In genomic region chr9:92115977-92116285, GRCh38 we compare ENCODE assay signal across 8 cellular contexts. TPM values are rescaled to one million over a fixed set of nuclear protein-coding genes. Genes with fewer than 3 reads are reported as not detected.
DNase-seq lines count a peak whose midpoint lies in the region; ATAC-seq and TF ChIP-seq lines count a peak whose summit lies in the region.

No MANE protein-coding gene starts in this region.

- TF ChIP-seq CTCF in H9 (conservative IDR thresholded peaks at IDR 0.05) (no peak), fibroblast of the aortic adventitia (IDR thresholded peaks at IDR 0.05; ENCODE audit: insufficient read depth, low read length) (no peak)

- H3K4me1 ChIP-seq in H9 (ENCODE audit: insufficient read depth, low read length) (no peaks in the 10 kb centered on the region), mesendoderm (ENCODE audit: control insufficient read depth, low read depth, low read length) (no peaks in the 10 kb centered on the region)

- H2BK5ac ChIP-seq in H9 (ENCODE audit: insufficient read length, low read length) (no peak overlapping the region), mesendoderm (ENCODE audit: low read length) (no peak overlapping the region)

- H3K18ac ChIP-seq in H9 (ENCODE audit: insufficient read length, low read depth, low read length): no peak overlapping the region
- no peak overlapping the region for H3K18ac ChIP-seq in mesendoderm (ENCODE audit: low read length)

- no peak for ATAC-seq in GM19467 (IDR thresholded peaks at IDR 0.05; ENCODE audit: unreplicated experiment)

- no peak overlapping the region for H4K5ac ChIP-seq in H9 (ENCODE audit: insufficient read length, low read depth, low read length)
- H4K5ac ChIP-seq in mesendoderm (ENCODE audit: low read length): no peak overlapping the region

- H3K79me1 ChIP-seq in H9 (ENCODE audit: insufficient read depth, low read depth, low read length, poor library complexity, severe bottlenecking) (no peaks in the 10 kb centered on the region), mesendoderm (ENCODE audit: low read length) (peaks cover 3% of the 10 kb centered on the region)

- peaks cover 7 to 20% (median 16%) of the 10 kb centered on the region in 3 experiments; a peak in 6 of 7 replicates for H3K36me3 Mint-ChIP-seq in H9 (ENCODE audit: insufficient read depth in 1 of 3, low read depth in 3 of 3)

- H3K4me3 ChIP-seq in SK-N-MC (peak overlapping the region; percentile 90), fibroblast of the aortic adventitia (ENCODE audit: low read depth, low read length) (peak overlapping the region; percentile 80), skin epidermis (peak overlapping the region; percentile 61 to 96 (median 79)), mesendoderm (ENCODE audit: low read length) (no peak overlapping the region)

- peaks cover 8% of the 10 kb centered on the region; the same call in 1 of the 2 replicates for H3K79me2 ChIP-seq in H9 (ENCODE audit: insufficient read depth, low read length)
- peaks cover 19% of the 10 kb centered on the region for H3K79me2 ChIP-seq in mesendoderm (ENCODE audit: control insufficient read depth, insufficient read depth, low read length)

- no peak overlapping the region for H2AK5ac ChIP-seq in H9 (ENCODE audit: insufficient read length, low read length)
- H2AK5ac ChIP-seq in mesendoderm (ENCODE audit: low read length): no peak overlapping the region

- H3K56ac ChIP-seq in H9 (ENCODE audit: insufficient read length, low read depth, low read length) (no peak overlapping the region), mesendoderm (ENCODE audit: low read length) (no peak overlapping the region)

- no peak overlapping the region for H3K9ac ChIP-seq in H9 (ENCODE audit: extremely low read depth, insufficient read length, low read length)
- H3K9ac ChIP-seq in SK-N-MC (ENCODE audit: insufficient read length): peak overlapping the region; percentile 83
- no peak overlapping the region for H3K9ac ChIP-seq in mesendoderm (ENCODE audit: low read length)

- no peaks in the 10 kb centered on the region; the same call in 1 of the 2 replicates for H3K27me3 ChIP-seq in H9 (ENCODE audit: insufficient read depth, low read length)
- no peaks in the 10 kb centered on the region for H3K27me3 ChIP-seq in mesendoderm (ENCODE audit: insufficient read depth, low read length, poor library complexity)

- H3K4me1 Mint-ChIP-seq in H9: peaks cover 0 to 2% of the 10 kb centered on the region in 2 experiments; a peak in 1 of 4 replicates

- no peaks in the 10 kb centered on the region; a peak in 1 of 5 replicates for H3K9me3 Mint-ChIP-seq in H9

- H4K8ac ChIP-seq in H9 (replicated peaks; ENCODE audit: insufficient read length, low read depth, low read length) (no peak overlapping the region), mesendoderm (ENCODE audit: low read depth, low read length) (no peak overlapping the region)

- no peak overlapping the region for H2BK12ac ChIP-seq in H9 (ENCODE audit: insufficient read length, low read depth, low read length)

- H3K4me3 Mint-ChIP-seq in H9: peak overlapping the region; percentile 98

- no peak overlapping the region for H3T11ph ChIP-seq in H9 (ENCODE audit: low read length)

- H4K91ac ChIP-seq in H9 (ENCODE audit: insufficient read length, low read depth, low read length): no peak overlapping the region

- H2AFZ ChIP-seq in H9 (ENCODE audit: low read length): no peak overlapping the region

- peaks cover 5% of the 10 kb centered on the region for H3K23me2 ChIP-seq in H9 (ENCODE audit: insufficient read length, low read depth, low read length, poor library complexity, severe bottlenecking)

- H3K27ac ChIP-seq in H9 (ENCODE audit: insufficient read length, low read depth, low read length): no peak overlapping the region
- no peak overlapping the region for H3K27ac ChIP-seq in SK-N-MC
- peak overlapping the region; percentile 27 to 96 (median 90) for H3K27ac ChIP-seq in skin epidermis
- H3K27ac ChIP-seq in mesendoderm (ENCODE audit: low read depth, low read length): no peak overlapping the region

- H2BK20ac ChIP-seq in H9 (ENCODE audit: low read depth, low read length, poor library complexity, severe bottlenecking): no peak overlapping the region

- peak overlapping the region in 1 of 3 experiments; percentile 100; a peak in 1 of 7 replicates for H3K27ac Mint-ChIP-seq in H9

- DNase-seq in H9 (no peak), SK-N-MC (ENCODE audit: low read depth, low spot score) (no peak), fibroblast of the aortic adventitia (ENCODE audit: low read depth) (no peak), NCI-H345 treated with DMSO at 0.1 percent for 48 hours (lab: John Stamatoyannopoulos, UW; ENCODE audit: unreplicated experiment) (no peak), mesendoderm (no peak)
- no peak for DNase-seq in activated CD4-positive, alpha-beta T cell treated with anti-CD3 and anti-CD28 coated beads for 48 hours

- WGBS in H9 (ENCODE audit: extremely low coverage, insufficient read length, low lambda C conversion rate): no CpG with 5 or more reads among the region's 4 CpGs
- no CpG with 5 or more reads among the region's 4 CpGs for WGBS in mesendoderm (ENCODE audit: extremely low coverage, insufficient coverage, low lambda C conversion rate)

- no peaks in the 10 kb centered on the region for H4K20me1 ChIP-seq in H9 (ENCODE audit: control insufficient read depth, insufficient read depth, insufficient read length)

- H3K4me2 ChIP-seq in H9 (ENCODE audit: insufficient read depth, insufficient read length, low read length): peak overlapping the region; percentile 89
- H3K4me2 ChIP-seq in mesendoderm (ENCODE audit: low read length): no peak overlapping the region

- H2BK120ac ChIP-seq in H9 (ENCODE audit: low read depth, low read length, poor library complexity, severe bottlenecking) (no peak overlapping the region), mesendoderm (ENCODE audit: low read depth, low read length) (no peak overlapping the region)

- no peak overlapping the region for H3K4ac ChIP-seq in H9 (ENCODE audit: low read depth, low read length)
- no peak overlapping the region for H3K4ac ChIP-seq in mesendoderm (ENCODE audit: low read depth, low read length)

- H3K9me3 ChIP-seq in H9 (ENCODE audit: control insufficient read depth, low read depth, low read length): no peaks in the 10 kb centered on the region
- no peaks in the 10 kb centered on the region for H3K9me3 ChIP-seq in SK-N-MC (ENCODE audit: low read depth, low read length)

- H3K36me3 ChIP-seq in SK-N-MC (ENCODE audit: insufficient read depth, low read length): peaks cover 13% of the 10 kb centered on the region
- no peaks in the 10 kb centered on the region for H3K36me3 ChIP-seq in mesendoderm (ENCODE audit: control insufficient read depth, insufficient read depth, low read length)

- H3K23ac ChIP-seq in H9 (ENCODE audit: insufficient read length, low read depth, low read length) (no peak overlapping the region), mesendoderm (ENCODE audit: low read length) (no peak overlapping the region)

- H3K14ac ChIP-seq in H9 (ENCODE audit: insufficient read depth, low read length): no peak overlapping the region

- no peaks in the 10 kb centered on the region; the same call in 1 of the 2 replicates for H3K27me3 Mint-ChIP-seq in H9 (ENCODE audit: low read depth)

- H2BK15ac ChIP-seq in H9 (ENCODE audit: low read depth, low read length): no peak overlapping the region
- H2BK15ac ChIP-seq in mesendoderm (replicated peaks; ENCODE audit: low read depth): no peak overlapping the region

RNA-seq across cellular contexts. Expression of gene SPTLC1, which starts 0.7 kb away (rescaled TPM):
- total RNA-seq in H9 (2021) (70.5 and 73.5 TPM in 2 replicates), fibroblast of the aortic adventitia (ENCODE audit: low replicate concordance) (51.5 and 119 TPM in 2 replicates)
- 64.5 TPM for polyA plus RNA-seq in mesendoderm (2013, experiment 1 of 2)
- 61.3 TPM for polyA plus RNA-seq in mesendoderm (2013, experiment 2 of 2)

Comparison
In these comparisons a context has a peak if more than half of its experiments do, and no peak if none do; other contexts are left out.
1. H3K27ac ChIP-seq: peak in skin epidermis (21 of 21); none in H9 (single experiment), SK-N-MC (single experiment) and mesendoderm (single experiment).